In genomic region chr12:32926963-32927362, GRCh38 we compare ENCODE assay signal across 2 cellular contexts.
TF ChIP-seq lines count a peak whose summit lies in the region.

No MANE protein-coding gene starts in this region.

TF ChIP-seq in GM23338, 12 proteins besides CTCF, POLR2A, EP300 and RAD21:
- TF ChIP-seq EZH2phosphoT487 (IDR thresholded peaks at IDR 0.05; ENCODE audit: unreplicated experiment) (no peak), ZNF114 (CRISPR knock-in tag; IDR thresholded peaks at IDR 0.05) (no peak), POLR2AphosphoS5 (IDR thresholded peaks at IDR 0.05; ENCODE audit: low read depth) (no peak), EZH2 (IDR thresholded peaks at IDR 0.05; ENCODE audit: low read depth, unreplicated experiment) (no peak), REST (IDR thresholded peaks at IDR 0.05; ENCODE audit: unreplicated experiment) (no peak)
- TF ChIP-seq, protein P1, sequence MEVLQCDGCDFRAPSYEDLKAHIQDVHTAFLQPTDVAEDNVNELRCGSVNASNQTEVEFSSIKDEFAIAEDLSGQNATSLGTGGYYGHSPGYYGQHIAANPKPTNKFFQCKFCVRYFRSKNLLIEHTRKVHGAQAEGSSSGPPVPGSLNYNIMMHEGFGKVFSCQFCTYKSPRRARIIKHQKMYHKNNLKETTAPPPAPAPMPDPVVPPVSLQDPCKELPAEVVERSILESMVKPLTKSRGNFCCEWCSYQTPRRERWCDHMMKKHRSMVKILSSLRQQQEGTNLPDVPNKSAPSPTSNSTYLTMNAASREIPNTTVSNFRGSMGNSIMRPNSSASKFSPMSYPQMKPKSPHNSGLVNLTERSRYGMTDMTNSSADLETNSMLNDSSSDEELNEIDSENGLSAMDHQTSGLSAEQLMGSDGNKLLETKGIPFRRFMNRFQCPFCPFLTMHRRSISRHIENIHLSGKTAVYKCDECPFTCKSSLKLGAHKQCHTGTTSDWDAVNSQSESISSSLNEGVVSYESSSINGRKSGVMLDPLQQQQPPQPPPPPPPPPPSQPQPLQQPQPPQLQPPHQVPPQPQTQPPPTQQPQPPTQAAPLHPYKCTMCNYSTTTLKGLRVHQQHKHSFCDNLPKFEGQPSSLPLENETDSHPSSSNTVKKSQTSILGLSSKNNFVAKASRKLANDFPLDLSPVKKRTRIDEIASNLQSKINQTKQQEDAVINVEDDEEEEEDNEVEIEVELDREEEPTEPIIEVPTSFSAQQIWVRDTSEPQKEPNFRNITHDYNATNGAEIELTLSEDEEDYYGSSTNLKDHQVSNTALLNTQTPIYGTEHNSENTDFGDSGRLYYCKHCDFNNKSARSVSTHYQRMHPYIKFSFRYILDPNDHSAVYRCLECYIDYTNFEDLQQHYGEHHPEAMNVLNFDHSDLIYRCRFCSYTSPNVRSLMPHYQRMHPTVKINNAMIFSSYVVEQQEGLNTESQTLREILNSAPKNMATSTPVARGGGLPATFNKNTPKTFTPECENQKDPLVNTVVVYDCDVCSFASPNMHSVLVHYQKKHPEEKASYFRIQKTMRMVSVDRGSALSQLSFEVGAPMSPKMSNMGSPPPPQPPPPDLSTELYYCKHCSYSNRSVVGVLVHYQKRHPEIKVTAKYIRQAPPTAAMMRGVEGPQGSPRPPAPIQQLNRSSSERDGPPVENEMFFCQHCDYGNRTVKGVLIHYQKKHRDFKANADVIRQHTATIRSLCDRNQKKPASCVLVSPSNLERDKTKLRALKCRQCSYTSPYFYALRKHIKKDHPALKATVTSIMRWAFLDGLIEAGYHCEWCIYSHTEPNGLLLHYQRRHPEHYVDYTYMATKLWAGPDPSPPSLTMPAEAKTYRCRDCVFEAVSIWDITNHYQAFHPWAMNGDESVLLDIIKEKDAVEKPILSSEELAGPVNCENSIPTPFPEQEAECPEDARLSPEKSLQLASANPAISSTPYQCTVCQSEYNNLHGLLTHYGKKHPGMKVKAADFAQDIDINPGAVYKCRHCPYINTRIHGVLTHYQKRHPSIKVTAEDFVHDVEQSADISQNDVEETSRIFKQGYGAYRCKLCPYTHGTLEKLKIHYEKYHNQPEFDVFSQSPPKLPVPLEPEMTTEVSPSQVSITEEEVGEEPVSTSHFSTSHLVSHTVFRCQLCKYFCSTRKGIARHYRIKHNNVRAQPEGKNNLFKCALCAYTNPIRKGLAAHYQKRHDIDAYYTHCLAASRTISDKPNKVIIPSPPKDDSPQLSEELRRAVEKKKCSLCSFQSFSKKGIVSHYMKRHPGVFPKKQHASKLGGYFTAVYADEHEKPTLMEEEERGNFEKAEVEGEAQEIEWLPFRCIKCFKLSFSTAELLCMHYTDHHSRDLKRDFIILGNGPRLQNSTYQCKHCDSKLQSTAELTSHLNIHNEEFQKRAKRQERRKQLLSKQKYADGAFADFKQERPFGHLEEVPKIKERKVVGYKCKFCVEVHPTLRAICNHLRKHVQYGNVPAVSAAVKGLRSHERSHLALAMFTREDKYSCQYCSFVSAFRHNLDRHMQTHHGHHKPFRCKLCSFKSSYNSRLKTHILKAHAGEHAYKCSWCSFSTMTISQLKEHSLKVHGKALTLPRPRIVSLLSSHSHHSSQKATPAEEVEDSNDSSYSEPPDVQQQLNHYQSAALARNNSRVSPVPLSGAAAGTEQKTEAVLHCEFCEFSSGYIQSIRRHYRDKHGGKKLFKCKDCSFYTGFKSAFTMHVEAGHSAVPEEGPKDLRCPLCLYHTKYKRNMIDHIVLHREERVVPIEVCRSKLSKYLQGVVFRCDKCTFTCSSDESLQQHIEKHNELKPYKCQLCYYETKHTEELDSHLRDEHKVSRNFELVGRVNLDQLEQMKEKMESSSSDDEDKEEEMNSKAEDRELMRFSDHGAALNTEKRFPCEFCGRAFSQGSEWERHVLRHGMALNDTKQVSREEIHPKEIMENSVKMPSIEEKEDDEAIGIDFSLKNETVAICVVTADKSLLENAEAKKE (CRISPR knock-in tag; IDR thresholded peaks at IDR 0.05), result no peak

TF ChIP-seq in K562, 482 proteins besides CTCF, POLR2A, EP300 and RAD21:
- TF ChIP-seq PRPF4 (IDR thresholded peaks at IDR 0.05; ENCODE audit: insufficient read depth, low read depth, low read length, poor library complexity, severe bottlenecking) (no peak), IRF9 (tag; IDR thresholded peaks at IDR 0.05) (no peak), MYNN (IDR thresholded peaks at IDR 0.05) (no peak), MYNN (CRISPR knock-in tag; IDR thresholded peaks at IDR 0.05) (no peak), NFYB (IDR thresholded peaks at IDR 0.05; ENCODE audit: extremely low read depth, insufficient read length) (no peak), HDAC8 (tag; IDR thresholded peaks at IDR 0.05) (no peak), ELF1 (tag; IDR thresholded peaks at IDR 0.05) (no peak), MCM5 (IDR thresholded peaks at IDR 0.05; ENCODE audit: low read depth) (no peak), NR4A1 (CRISPR knock-in tag; IDR thresholded peaks at IDR 0.05) (no peak), NR4A1 (tag; IDR thresholded peaks at IDR 0.05) (no peak), SPI1 (IDR thresholded peaks at IDR 0.05; ENCODE audit: borderline replicate concordance, low read depth, low read length) (no peak), MEF2A (IDR thresholded peaks at IDR 0.05; ENCODE audit: control insufficient read depth, low read depth, low read length) (no peak), DACH1 (IDR thresholded peaks at IDR 0.05; ENCODE audit: partially characterized antibody) (no peak), ZSCAN32 (CRISPR knock-in tag; IDR thresholded peaks at IDR 0.05) (no peak), NCOA1 (IDR thresholded peaks at IDR 0.05; ENCODE audit: low read depth) (no peak)
- TF ChIP-seq, protein P2, sequence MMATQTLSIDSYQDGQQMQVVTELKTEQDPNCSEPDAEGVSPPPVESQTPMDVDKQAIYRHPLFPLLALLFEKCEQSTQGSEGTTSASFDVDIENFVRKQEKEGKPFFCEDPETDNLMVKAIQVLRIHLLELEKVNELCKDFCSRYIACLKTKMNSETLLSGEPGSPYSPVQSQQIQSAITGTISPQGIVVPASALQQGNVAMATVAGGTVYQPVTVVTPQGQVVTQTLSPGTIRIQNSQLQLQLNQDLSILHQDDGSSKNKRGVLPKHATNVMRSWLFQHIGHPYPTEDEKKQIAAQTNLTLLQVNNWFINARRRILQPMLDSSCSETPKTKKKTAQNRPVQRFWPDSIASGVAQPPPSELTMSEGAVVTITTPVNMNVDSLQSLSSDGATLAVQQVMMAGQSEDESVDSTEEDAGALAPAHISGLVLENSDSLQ (IDR thresholded peaks at IDR 0.05), result no peak
TF ChIP-seq in K562: peak in this region for 0.
